ENCODE assay signal across 8 cellular contexts in the genomic region with DNA sequence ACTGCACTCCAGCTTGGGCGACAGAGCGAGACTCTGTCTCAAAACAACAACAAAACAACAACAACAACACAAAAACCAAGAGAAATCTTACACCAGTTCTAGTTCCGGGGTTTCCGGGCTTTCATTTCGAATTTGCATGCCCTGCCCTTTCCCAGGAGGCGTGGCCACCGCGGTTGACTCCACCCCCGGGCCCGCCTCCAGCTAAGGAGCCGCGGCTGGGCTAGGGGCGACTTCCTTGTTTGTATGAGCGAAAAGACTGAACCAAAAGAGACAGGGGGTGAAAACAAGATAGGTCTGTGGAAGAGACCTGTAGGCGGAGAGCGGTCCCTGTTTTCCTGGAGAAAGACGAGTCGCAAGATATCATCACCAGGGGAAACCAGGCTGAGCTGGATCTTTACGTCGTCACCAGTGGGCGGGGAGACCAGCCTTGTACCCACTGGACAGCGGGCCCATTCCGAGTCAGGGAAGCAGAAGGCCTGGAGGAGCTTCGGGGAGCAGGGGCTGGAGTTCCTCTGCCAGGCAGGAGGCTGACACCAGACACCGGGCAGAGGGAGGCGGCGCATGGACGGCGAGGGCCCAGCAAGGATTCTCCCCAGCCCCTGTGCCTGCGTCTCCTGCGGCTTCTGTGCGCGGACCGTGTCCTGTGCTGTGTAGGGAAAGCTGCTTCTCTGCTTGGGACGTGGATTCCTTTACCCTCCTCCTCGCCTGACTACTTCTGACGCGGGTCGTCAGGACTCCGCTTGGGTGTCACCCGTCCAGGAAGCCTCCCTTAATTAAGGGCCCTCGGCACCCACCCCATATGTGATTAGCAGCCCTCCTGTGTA. TPM values are rescaled to one million over a fixed set of nuclear protein-coding genes. Genes with fewer than 3 reads are reported as not detected.
DNase-seq lines count a peak whose midpoint lies in the region; ATAC-seq lines count a peak whose summit lies in the region.

No MANE protein-coding gene starts in this region.

- H2AFZ ChIP-seq in mesenchymal stem cell (ENCODE audit: low read depth, low read length), result peak overlapping the region; percentile 36

- under 1% methylated on average over 42 of the region's 42 CpGs for WGBS in mesenchymal stem cell

- H3K4me3 ChIP-seq in mesenchymal stem cell (ENCODE audit: insufficient read depth in 1 of 2, low read depth in 1 of 2, low read length in 2 of 2), result peak overlapping the region; percentile 58 to 86

- peak overlapping the region; percentile 45 to 62 for H3K4ac ChIP-seq in mesenchymal stem cell (ENCODE audit: low read depth in 1 of 2, low read length in 2 of 2)

- H3K14ac ChIP-seq in mesenchymal stem cell (ENCODE audit: low read length in 2 of 2), result peak overlapping the region in 1 of 2 experiments; percentile 99

- peaks cover 17 to 24% of the 10 kb centered on the region in 2 donors for H3K4me1 Mint-ChIP-seq in effector memory CD8-positive, alpha-beta T cell (ENCODE audit: low read depth in 2 of 2)

- ATAC-seq in GM19438 (IDR thresholded peaks at IDR 0.05; ENCODE audit: low read depth, unreplicated experiment), result peak; percentile 74
- peak; percentile 68 for ATAC-seq in effector memory CD8-positive, alpha-beta T cell (replicated peaks)

- no peak overlapping the region for H2BK15ac ChIP-seq in mesenchymal stem cell (ENCODE audit: low read depth, poor library complexity, severe bottlenecking)

- peak overlapping the region; percentile 55 to 94 for H3K18ac ChIP-seq in mesenchymal stem cell (ENCODE audit: low read depth in 1 of 2, low read length in 2 of 2)

- H3K4me2 ChIP-seq in mesenchymal stem cell (ENCODE audit: low read length, poor library complexity, severe bottlenecking), result peak overlapping the region; percentile 86

- H3K27me3 ChIP-seq in mesenchymal stem cell (ENCODE audit: control insufficient read depth in 1 of 2, insufficient read depth in 1 of 2, low read length in 2 of 2), result no peaks in the 10 kb centered on the region

- H3K4me3 Mint-ChIP-seq in effector memory CD8-positive, alpha-beta T cell, result peak overlapping the region; percentile 91 to 94

- peak overlapping the region; percentile 81 for H4K8ac ChIP-seq in mesenchymal stem cell (ENCODE audit: low read length)

- H3K79me1 ChIP-seq in mesenchymal stem cell (replicated peaks; ENCODE audit: low read length, poor library complexity, severe bottlenecking), result no peaks in the 10 kb centered on the region

- H2BK12ac ChIP-seq in mesenchymal stem cell (ENCODE audit: low read length in 2 of 2), result no peak overlapping the region

- no peak overlapping the region for H2AK5ac ChIP-seq in mesenchymal stem cell (ENCODE audit: low read length, severe bottlenecking)

- H2BK120ac ChIP-seq in mesenchymal stem cell (ENCODE audit: low read depth, low read length), result peak overlapping the region; percentile 24

- H3K4me1 ChIP-seq in mesenchymal stem cell (ENCODE audit: control insufficient read depth, insufficient read depth, low read depth, low read length), result no peaks in the 10 kb centered on the region

- H3K27ac Mint-ChIP-seq in effector memory CD8-positive, alpha-beta T cell, result peak overlapping the region; percentile 97 to 98

- H3K27me3 Mint-ChIP-seq in effector memory CD8-positive, alpha-beta T cell, result no peaks in the 10 kb centered on the region

- H2BK5ac ChIP-seq in mesenchymal stem cell (ENCODE audit: low read depth, low read length, poor library complexity, severe bottlenecking), result peak overlapping the region; percentile 11

- peaks cover 0 to 4% of the 10 kb centered on the region in 2 experiments for H3K36me3 ChIP-seq in mesenchymal stem cell (ENCODE audit: control insufficient read depth in 1 of 2, insufficient read depth in 2 of 2, low read depth in 1 of 2, low read length in 2 of 2)

- DNase-seq in C1 segment of cervical spinal cord (lab: John Stamatoyannopoulos, UW) (peak; percentile 82 to 99 (median 93)), HT-29 (ENCODE audit: low spot score) (peak; percentile 93), NOMO-1 (lab: John Stamatoyannopoulos, UW; ENCODE audit: unreplicated experiment in 2 of 2) (peak; percentile 87 to 89), mesenchymal stem cell (peak; percentile 97)
- peak; percentile 80 to 87 (median 81) for DNase-seq in activated CD8-positive, alpha-beta memory T cell treated with anti-CD3 and anti-CD28 coated beads for 48 hours (ENCODE audit: low read depth in 2 of 3, low spot score in 2 of 3)
- DNase-seq in effector memory CD8-positive, alpha-beta T cell, result peak; percentile 89 to 92 (median 92)
- peak; percentile 33 for DNase-seq in stimulated activated CD8-positive, alpha-beta memory T cell treated with anti-CD3 and anti-CD28 coated beads, Interleukin-12 subunit alpha, Interleukin-12 subunit beta, amount 100 ng/mL, for 24 hours (ENCODE audit: extremely low read depth)

- peak overlapping the region; percentile 87 for H3K27ac ChIP-seq in mesenchymal stem cell (ENCODE audit: low read length, poor library complexity, severe bottlenecking)

- H3K9ac ChIP-seq in mesenchymal stem cell (ENCODE audit: low read length), result peak overlapping the region; percentile 100

- no peaks in the 10 kb centered on the region for H3K9me3 Mint-ChIP-seq in effector memory CD8-positive, alpha-beta T cell

- peak overlapping the region; percentile 79 for H4K91ac ChIP-seq in mesenchymal stem cell (ENCODE audit: low read length)

- peaks cover 15% of the 10 kb centered on the region for H3K36me3 Mint-ChIP-seq in effector memory CD8-positive, alpha-beta T cell (ENCODE audit: insufficient read depth)

- no peaks in the 10 kb centered on the region for H3K9me3 ChIP-seq in mesenchymal stem cell (ENCODE audit: control insufficient read depth, low read length)

- no peak overlapping the region for H3K23ac ChIP-seq in mesenchymal stem cell (ENCODE audit: low read length in 2 of 2)

RNA-seq across cellular contexts. Expression of gene ARL4D, which starts 10.4 kb away (rescaled TPM):
- 2.6 and 2.8 TPM in 2 replicates for total RNA-seq in HT-29 (2014; rRNA removed; shearing (Covaris generic))
- polyA plus RNA-seq in mesenchymal stem cell (2013, experiment 1 of 2), result 8.4 TPM
- 8.7 TPM for polyA plus RNA-seq in mesenchymal stem cell (2013, experiment 2 of 2)

Comparison
In these comparisons a context has a peak if more than half of its experiments do, and no peak if none do; other contexts are left out.
1. Peak in every context shown above with its lines: DNase-seq, ATAC-seq, H3K4me3 ChIP-seq and H3K27ac ChIP-seq.
2. DNase-seq: peak in every context shown above with its lines; median percentile 97 in mesenchymal stem cell; 93 in C1 segment of cervical spinal cord; 93 in HT-29; 92 in effector memory CD8-positive, alpha-beta T cell; 88 in NOMO-1; 81 in activated CD8-positive, alpha-beta memory T cell treated with anti-CD3 and anti-CD28 coated beads for 48 hours; 33 in stimulated activated CD8-positive, alpha-beta memory T cell treated with anti-CD3 and anti-CD28 coated beads, Interleukin-12 subunit alpha, Interleukin-12 subunit beta, amount 100 ng/mL, for 24 hours.